ENCODE assay signal across 17 cellular contexts in the genomic region with DNA sequence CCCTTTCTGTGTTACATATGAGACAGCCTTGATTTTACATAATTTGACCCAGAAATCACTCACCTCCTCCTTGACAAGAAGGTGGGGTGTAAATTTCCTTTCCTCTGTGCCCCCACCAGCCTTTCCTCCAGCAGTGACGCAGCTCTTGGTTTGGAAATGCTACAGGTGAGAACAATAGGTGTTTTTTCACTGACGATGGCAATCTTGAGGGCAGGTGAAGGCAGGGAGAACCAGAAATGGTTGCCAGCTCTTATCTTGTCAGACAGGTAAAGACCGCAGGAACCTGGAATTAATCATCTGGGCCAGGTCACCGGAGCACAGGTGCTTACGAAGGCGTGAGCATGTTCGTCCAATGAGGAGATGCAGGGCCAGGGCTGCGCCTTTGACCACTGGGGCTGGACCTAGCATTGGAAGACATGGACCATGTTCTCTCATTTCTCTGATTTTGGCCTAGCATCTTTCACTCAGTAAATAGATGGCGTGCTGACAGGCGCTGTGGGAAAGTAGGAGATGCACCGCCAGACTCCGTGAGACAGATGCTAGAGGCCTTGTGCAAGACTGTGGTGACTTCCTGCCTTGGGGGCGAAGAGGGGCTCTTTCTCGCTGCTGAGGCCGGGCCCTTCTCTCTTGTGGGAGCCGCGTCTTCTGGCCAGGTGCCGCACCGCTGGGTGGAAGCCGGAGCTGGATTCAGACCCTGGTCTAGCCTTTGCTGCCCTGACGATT. TPM values are rescaled to one million over a fixed set of nuclear protein-coding genes. Genes with fewer than 3 reads are reported as not detected.
A peak's percentile ranks its signal among the peaks of the same experiment; 100 is the strongest.
DNase-seq lines count a peak whose midpoint lies in the region; ATAC-seq and TF ChIP-seq lines count a peak whose summit lies in the region.
"Had no signal": no experiment of that assay in that cellular context is flagged by ENCODE, and none has a peak within 500 bp of the region (broad histone marks: within the 10 kb centered on the region; RNA-seq: fewer than 3 reads in every experiment).

No MANE protein-coding gene starts in this region.

- peak overlapping the region; percentile 54 for H3K4me2 ChIP-seq in PC-9

- peaks cover 2% of the 10 kb centered on the region for H3K4me1 Mint-ChIP-seq in T-helper 17 cell

- no peak overlapping the region for H2AFZ ChIP-seq in PC-9

- H3K4me3 Mint-ChIP-seq in T-helper 17 cell, result no peak overlapping the region
- H3K4me3 Mint-ChIP-seq: H9 had no signal

- H3K27ac ChIP-seq in PC-9 (peak overlapping the region; percentile 97), esophagus squamous epithelium (peak overlapping the region in 3 of 4 donors; percentile 52 to 65 (median 53)), spleen (no peak overlapping the region)
- H3K27ac ChIP-seq: Peyer's patch had no signal

- BruUV-seq in PC-9 (replicated peaks; lab: Mats Ljungman, UMichigan), result no TSS peak

- H3K36me3 ChIP-seq in PC-9 (ENCODE audit: low read depth) (no peaks in the 10 kb centered on the region), esophagus squamous epithelium (no peaks in the 10 kb centered on the region), spleen (no peaks in the 10 kb centered on the region)
- H3K36me3 ChIP-seq: Peyer's patch had no signal

- peaks cover 64% of the 10 kb centered on the region for H3K27me3 Mint-ChIP-seq in T-helper 17 cell

- H3K9me3 ChIP-seq in PC-9 (ENCODE audit: insufficient read depth, low read depth) (no peaks in the 10 kb centered on the region), esophagus squamous epithelium (no peaks in the 10 kb centered on the region), spleen (no peaks in the 10 kb centered on the region), T-helper 17 cell (ENCODE audit: control insufficient read depth, low read length, poor library complexity, severe bottlenecking) (no peaks in the 10 kb centered on the region)
- H3K9me3 ChIP-seq: Peyer's patch had no signal

- CTCF ChIA-PET in PC-9 (lab: Charles Lee), result interaction anchor here (0.6 to 0.9 kb wide), 3 partner anchors 14 to 31 kb away, joined by 4 to 12 read pairs (median 7); no protein-coding TSS in a partner anchor

- H3K4me1 ChIP-seq in PC-9 (replicated peaks; ENCODE audit: insufficient read depth) (peaks cover 47% of the 10 kb centered on the region), esophagus squamous epithelium (peaks cover 16 to 53% (median 26%) of the 10 kb centered on the region in 3 donors), spleen (peaks cover 7 to 31% (median 27%) of the 10 kb centered on the region in 6 donors)

- no peak overlapping the region for H3K4me3 ChIP-seq in Jurkat, Clone E6-1 (ENCODE audit: low read length)
- H3K4me3 ChIP-seq in PC-9 (no peak overlapping the region), esophagus squamous epithelium (no peak overlapping the region), spleen (no peak overlapping the region)
- H3K4me3 ChIP-seq: Peyer's patch had no signal

- no peak for ATAC-seq in T-helper 17 cell
- ATAC-seq in GM21367 (IDR thresholded peaks at IDR 0.05; ENCODE audit: unreplicated experiment), result no peak

- no peak for TF ChIP-seq CTCF in PC-9 (conservative IDR thresholded peaks at IDR 0.05)
- no peak for TF ChIP-seq CTCF in esophagus squamous epithelium (IDR thresholded peaks at IDR 0.05)
- TF ChIP-seq CTCF in spleen (IDR thresholded peaks at IDR 0.05 in 8 of 11, conservative IDR thresholded peaks at IDR 0.05 in 3 of 11), result no peak

- H3F3A ChIP-seq in PC-9 (ENCODE audit: insufficient read depth, low read depth), result peaks cover 36% of the 10 kb centered on the region

- no peak for TF ChIP-seq POLR2A in esophagus squamous epithelium (IDR thresholded peaks at IDR 0.05)
- TF ChIP-seq POLR2A in spleen (IDR thresholded peaks at IDR 0.05), result no peak

- H3K9me2 ChIP-seq in PC-9 (ENCODE audit: insufficient read depth), result no peaks in the 10 kb centered on the region

- intact Hi-C loops in PC-9 (cut with micrococcal nuclease; ENCODE audit: unreplicated experiment), result loop anchor here (5.0 kb wide), 1 partner anchor 171 kb away; no protein-coding TSS in a partner anchor
- intact Hi-C loops in esophagus squamous epithelium (cut with DNase I), result no loop called here
- intact Hi-C loops in spleen (cut with DNase I; ENCODE audit: low total_unique reads), result no loop called here

- H3K27ac Mint-ChIP-seq in T-helper 17 cell, result no peak overlapping the region
- H3K27ac Mint-ChIP-seq: H9 had no signal

- H3K36me3 Mint-ChIP-seq in T-helper 17 cell (ENCODE audit: low read depth), result no peaks in the 10 kb centered on the region

- POLR2A ChIA-PET in PC-9 (lab: Charles Lee; ENCODE audit: unreplicated experiment), result interaction anchor here (0.7 kb wide), 1 partner anchor 119 kb away, joined by 4 read pairs; a partner anchor contains a TSS

- H4K20me1 ChIP-seq in PC-9 (ENCODE audit: insufficient read depth), result no peaks in the 10 kb centered on the region

- 73 to 83% methylated on average over 10 to 20 of the region's 21 CpGs for WGBS in esophagus squamous epithelium, 2 donors
- WGBS in spleen, 5 donors, result 78 to 87% (median 82%) methylated on average over 20 to 21 of the region's 21 CpGs

- peak; percentile 10 for DNase-seq in Jurkat, Clone E6-1 (ENCODE audit: low read depth, low spot score)
- peak; percentile 73 to 89 for DNase-seq in PC-9
- DNase-seq in esophagus squamous epithelium (lab: John Stamatoyannopoulos, UW), result no peak
- DNase-seq in spleen, result peak; percentile 28
- no peak for DNase-seq in T-helper 17 cell
- no peak for DNase-seq in activated CD4-positive, alpha-beta T cell treated with anti-CD3 and anti-CD28 coated beads for 1 hour
- DNase-seq: COR-L47, H9, NCI-H1105, NCI-H187, NCI-H2171, NCI-H446 treated with DMSO at 0.1 percent for 48 hours, NCI-H774, Peyer's patch, SHP77 had no signal

- H3K27me3 ChIP-seq in PC-9 (ENCODE audit: insufficient read depth, low read depth) (no peaks in the 10 kb centered on the region), esophagus squamous epithelium (peaks cover 4 to 29% (median 9%) of the 10 kb centered on the region in 4 donors), spleen (replicated peaks in 1 of 7) (peaks cover 0 to 67% (median 20%) of the 10 kb centered on the region in 7 donors)
- H3K27me3 ChIP-seq: Peyer's patch had no signal

- H3K79me2 ChIP-seq in PC-9 (ENCODE audit: low read depth), result no peaks in the 10 kb centered on the region

RNA-seq across cellular contexts. Expression of a gene that starts 4.0 kb away (rescaled TPM):
- polyA plus RNA-seq in Jurkat, Clone E6-1 (2012; ENCODE audit: insufficient read depth, insufficient read length), result not detected
- total RNA-seq in PC-9 (2021), result not detected in 2 replicates
- 1 to 10 TPM in 1 of 4 donors, not detected in 3; 3.0 TPM for total RNA-seq in esophagus squamous epithelium
- not detected for total RNA-seq in spleen
- not detected for polyA plus RNA-seq in spleen
- total RNA-seq in T-helper 17 cell, result not detected
- total RNA-seq: H9, Peyer's patch had no signal
- polyA plus RNA-seq: BJ had no signal

RNA-seq across cellular contexts. Expression of a gene that starts 49.9 kb away (rescaled TPM):
- not detected for polyA plus RNA-seq in Jurkat, Clone E6-1 (2012; ENCODE audit: insufficient read depth, insufficient read length)
- 42.2 and 47.9 TPM in 2 replicates for total RNA-seq in PC-9 (2021)
- total RNA-seq in esophagus squamous epithelium, result 100 to 1,000 TPM; 288 to 406 (median 337) TPM
- total RNA-seq in spleen, result 10 to 100 TPM; 29.9 to 65.6 (median 51.4) TPM
- polyA plus RNA-seq in spleen, result 10 to 100 TPM; 29.0 to 43.4 (median 35.5) TPM
- 1 to 10 TPM; 1.5 to 8.0 TPM for total RNA-seq in T-helper 17 cell

Comparison
In these comparisons a context has a peak if more than half of its experiments do, and no peak if none do; other contexts are left out.
1. DNase-seq: peak in Jurkat, Clone E6-1 (single experiment), PC-9 (2 of 2) and spleen (single experiment); none in esophagus squamous epithelium (single experiment), T-helper 17 cell (0 of 3) and activated CD4-positive, alpha-beta T cell treated with anti-CD3 and anti-CD28 coated beads for 1 hour (single experiment).
2. H3K27ac ChIP-seq: peak in PC-9 (single experiment) and esophagus squamous epithelium (3 of 4); none in spleen (0 of 8).